ENCODE assay signal across 8 cellular contexts in the genomic region with DNA sequence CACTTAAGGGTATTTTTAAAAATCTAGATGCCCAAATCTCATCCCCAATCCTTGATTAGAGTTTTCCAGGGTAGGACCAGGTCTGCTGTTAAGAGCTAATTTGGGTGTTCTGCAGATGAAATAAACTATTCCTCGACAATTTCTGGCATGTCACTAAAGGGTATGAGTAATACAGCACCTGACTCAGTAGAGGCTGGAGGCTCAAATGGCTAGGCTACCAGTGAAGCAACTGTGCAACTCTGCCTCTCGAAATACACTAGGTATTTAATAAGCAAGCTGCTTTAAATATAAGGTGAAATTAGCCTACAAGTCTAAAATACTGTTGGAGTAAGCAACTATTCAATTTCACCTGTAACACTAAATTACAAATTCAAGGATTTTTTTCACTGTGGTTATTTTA. TPM values are rescaled to one million over a fixed set of nuclear protein-coding genes. Genes with fewer than 3 reads are reported as not detected.
A peak's percentile ranks its signal among the peaks of the same experiment; 100 is the strongest.
DNase-seq lines count a peak whose midpoint lies in the region; TF ChIP-seq lines count a peak whose summit lies in the region.

No MANE protein-coding gene starts in this region.

- H3K9me3 ChIP-seq in OCI-LY1 (ENCODE audit: low read length) (no peaks in the 10 kb centered on the region), neural progenitor cell (ENCODE audit: low read depth) (no peaks in the 10 kb centered on the region)
- no peaks in the 10 kb centered on the region for H3K9me3 ChIP-seq in effector memory CD4-positive, alpha-beta T cell (ENCODE audit: control insufficient read depth, low read length)

- TF ChIP-seq CTCF in OCI-LY1 (IDR thresholded peaks at IDR 0.05; ENCODE audit: low read length), result no peak
- TF ChIP-seq CTCF in neural progenitor cell (IDR thresholded peaks at IDR 0.05), result no peak

- peaks cover 14% of the 10 kb centered on the region for H3K36me3 Mint-ChIP-seq in neural progenitor cell

- peaks cover 12% of the 10 kb centered on the region for H3K79me2 ChIP-seq in OCI-LY1 (ENCODE audit: insufficient read depth, low read length)
- peaks cover 20% of the 10 kb centered on the region for H3K79me2 ChIP-seq in neural progenitor cell (ENCODE audit: low read depth)

- H3K27ac ChIP-seq in OCI-LY1 (ENCODE audit: low read depth, low read length, poor library complexity, severe bottlenecking) (no peak overlapping the region), neural progenitor cell (no peak overlapping the region)
- H3K27ac ChIP-seq in effector memory CD4-positive, alpha-beta T cell (ENCODE audit: insufficient read depth, low read length, poor library complexity, severe bottlenecking), result peak overlapping the region; percentile 10

- DNase-seq in Daoy (ENCODE audit: low read depth), result peak; percentile 29
- DNase-seq in effector memory CD4-positive, alpha-beta T cell, result no peak
- DNase-seq in neural progenitor cell (ENCODE audit: low spot score), result no peak
- DNase-seq in NCI-H2171 (lab: John Stamatoyannopoulos, UW), result no peak
- no peak for DNase-seq in stimulated activated CD4-positive, alpha-beta T cell treated with anti-CD3 and anti-CD28 coated beads, Interleukin-2, amount 100 ng/mL, for 24 hours
- DNase-seq in MV-4-11 (lab: John Stamatoyannopoulos, UW), result no peak
- no peak for DNase-seq in amniotic stem cell (lab: John Stamatoyannopoulos, UW)

- H4K20me1 ChIP-seq in OCI-LY1 (ENCODE audit: insufficient read depth, low read length) (no peaks in the 10 kb centered on the region), neural progenitor cell (ENCODE audit: low read depth) (no peaks in the 10 kb centered on the region)

- no peaks in the 10 kb centered on the region for H3K9me3 Mint-ChIP-seq in neural progenitor cell

- no peak overlapping the region for H3K27ac Mint-ChIP-seq in neural progenitor cell

- H3K9ac ChIP-seq in OCI-LY1 (ENCODE audit: low read length) (peak overlapping the region; percentile 91), neural progenitor cell (peak overlapping the region; percentile 63)

- no peaks in the 10 kb centered on the region for H3F3A ChIP-seq in OCI-LY1 (ENCODE audit: insufficient read depth, low read length)
- peaks cover 27% of the 10 kb centered on the region for H3F3A ChIP-seq in neural progenitor cell (ENCODE audit: low read depth)

- H3K9me2 ChIP-seq in OCI-LY1 (ENCODE audit: low read depth, low read length), result no peaks in the 10 kb centered on the region

- peaks cover 27% of the 10 kb centered on the region for H3K4me1 Mint-ChIP-seq in neural progenitor cell

- no peaks in the 10 kb centered on the region for H3K27me3 ChIP-seq in OCI-LY1 (ENCODE audit: insufficient read depth, low read length)
- no peaks in the 10 kb centered on the region for H3K27me3 ChIP-seq in effector memory CD4-positive, alpha-beta T cell (replicated peaks; ENCODE audit: control insufficient read depth, insufficient read depth, low read length, poor library complexity, severe bottlenecking)
- peaks cover 20% of the 10 kb centered on the region for H3K27me3 ChIP-seq in neural progenitor cell

- H3K4me1 ChIP-seq in OCI-LY1 (ENCODE audit: insufficient read depth, low read length, severe bottlenecking) (peaks cover 23% of the 10 kb centered on the region), neural progenitor cell (peaks cover 10% of the 10 kb centered on the region)
- H3K4me1 ChIP-seq in effector memory CD4-positive, alpha-beta T cell (ENCODE audit: control insufficient read depth, insufficient read depth, low read length, poor library complexity, severe bottlenecking), result peaks cover 18% of the 10 kb centered on the region

- H2AFZ ChIP-seq in OCI-LY1 (ENCODE audit: low read length) (no peak overlapping the region), neural progenitor cell (replicated peaks) (no peak overlapping the region)

- H3K4me2 ChIP-seq in OCI-LY1 (ENCODE audit: low read length) (peak overlapping the region; percentile 67), neural progenitor cell (peak overlapping the region; percentile 85)

- peaks cover 5% of the 10 kb centered on the region for H3K27me3 Mint-ChIP-seq in neural progenitor cell (ENCODE audit: insufficient read depth, low read depth)

- H3K36me3 ChIP-seq in OCI-LY1 (ENCODE audit: insufficient read depth, low read length) (peaks cover 46% of the 10 kb centered on the region), neural progenitor cell (peaks cover 19% of the 10 kb centered on the region)
- peaks cover 37% of the 10 kb centered on the region for H3K36me3 ChIP-seq in effector memory CD4-positive, alpha-beta T cell (ENCODE audit: control insufficient read depth, insufficient read depth, low read length)

- H3K4me3 Mint-ChIP-seq in neural progenitor cell, result peak overlapping the region; percentile 99

- H3K4me3 ChIP-seq in OCI-LY1 (ENCODE audit: low read depth, low read length, poor library complexity, severe bottlenecking), result peak overlapping the region; percentile 88
- peak overlapping the region; percentile 28 for H3K4me3 ChIP-seq in effector memory CD4-positive, alpha-beta T cell (ENCODE audit: insufficient read depth, low read depth, low read length, poor library complexity, severe bottlenecking)
- peak overlapping the region; percentile 76 for H3K4me3 ChIP-seq in neural progenitor cell

RNA-seq across cellular contexts. Expression of a gene that starts 1.5 kb away (rescaled TPM):
- 23.7 and 48.2 TPM in 2 replicates for total RNA-seq in Daoy (2014; rRNA removed; shearing (Covaris generic))
- total RNA-seq in neural progenitor cell (ENCODE audit: low replicate concordance), result 17.3 and 25.3 TPM in 2 replicates

RNA-seq across cellular contexts. Expression of a gene that starts 33.4 kb away (rescaled TPM):
- 15.0 and 16.5 TPM in 2 replicates for total RNA-seq in Daoy (2014; rRNA removed; shearing (Covaris generic))
- total RNA-seq in neural progenitor cell (ENCODE audit: low replicate concordance), result 51.5 and 69.3 TPM in 2 replicates

Comparison
In these comparisons a context has a peak if more than half of its experiments do, and no peak if none do; other contexts are left out.
1. H3K4me3 ChIP-seq: peak in every context shown above with its lines; median percentile 88 in OCI-LY1; 76 in neural progenitor cell; 28 in effector memory CD4-positive, alpha-beta T cell.